12 cellular contexts compared by ENCODE assay signal in genomic region chr22:24181088-24181995, GRCh38. TPM values are rescaled to one million over a fixed set of nuclear protein-coding genes. Genes with fewer than 3 reads are reported as not detected.
DNase-seq lines count a peak whose midpoint lies in the region; ATAC-seq and TF ChIP-seq lines count a peak whose summit lies in the region.
"Had no signal": no experiment of that assay in that cellular context is flagged by ENCODE, and none has a peak within 500 bp of the region (broad histone marks: within the 10 kb centered on the region; RNA-seq: fewer than 3 reads in every experiment).

SUSD2 (plus strand) TSS chr22:24181487; CDS start chr22:24181520, 33 bp downstream.

- no peak for TF ChIP-seq CTCF in body of pancreas (IDR thresholded peaks at IDR 0.05)

- H3K27me3 ChIP-seq in body of pancreas (no peaks in the 10 kb centered on the region), layer of hippocampus (ENCODE audit: control insufficient read depth, insufficient read depth, low read length) (no peaks in the 10 kb centered on the region), thymus (ENCODE audit: control insufficient read depth, insufficient read depth) (no peaks in the 10 kb centered on the region)

- H3K9me3 Mint-ChIP-seq in activated CD4-positive, alpha-beta T cell treated with anti-CD3 and anti-CD28 coated beads, Interleukin-2, amount 10 ng/mL, durations not matched to agents 7 days and 5 days: no peaks in the 10 kb centered on the region
- no peaks in the 10 kb centered on the region for H3K9me3 Mint-ChIP-seq in activated CD8-positive, alpha-beta T cell treated with anti-CD3 and anti-CD28 coated beads, Interleukin-2, amount 10 ng/mL, durations not matched to agents 7 days and 5 days (ENCODE audit: insufficient read depth)
- H3K9me3 Mint-ChIP-seq: memory B cell had no signal

- CTCF ChIA-PET in activated CD4-positive, alpha-beta T cell treated with anti-CD3 and anti-CD28 coated beads, Interleukin-2, amount 10 ng/mL, durations not matched to agents 7 days and 5 days (lab: Charles Lee): no interaction called here
- CTCF ChIA-PET in activated CD8-positive, alpha-beta T cell treated with anti-CD3 and anti-CD28 coated beads, Interleukin-2, amount 10 ng/mL, durations not matched to agents 7 days and 5 days (lab: Charles Lee): interaction anchor here (0.5 to 1.4 kb wide), 2 partner anchors 25 to 178 kb away, joined by 3 to 5 read pairs; no protein-coding TSS in a partner anchor

- H3K4me1 ChIP-seq in body of pancreas: peaks cover 4% of the 10 kb centered on the region
- peaks cover 7% of the 10 kb centered on the region for H3K4me1 ChIP-seq in thymus (ENCODE audit: control insufficient read depth, insufficient read depth, low read length)

- intact Hi-C loops in body of pancreas (cut with DNase I): no loop called here

- no peak for TF ChIP-seq POLR2A in body of pancreas (IDR thresholded peaks at IDR 0.05)

- peaks cover 3% of the 10 kb centered on the region for H3K4me1 Mint-ChIP-seq in activated CD4-positive, alpha-beta T cell treated with anti-CD3 and anti-CD28 coated beads, Interleukin-2, amount 10 ng/mL, durations not matched to agents 7 days and 5 days
- no peaks in the 10 kb centered on the region for H3K4me1 Mint-ChIP-seq in activated CD8-positive, alpha-beta T cell treated with anti-CD3 and anti-CD28 coated beads, Interleukin-2, amount 10 ng/mL, durations not matched to agents 7 days and 5 days (ENCODE audit: low read depth)

- DNase-seq in NCI-H1694 treated with DMSO at 0.1 percent for 48 hours (lab: John Stamatoyannopoulos, UW) (peak; percentile 20), NCI-H1694 (lab: John Stamatoyannopoulos, UW) (no peak), body of pancreas (peak in 2 of 4 donors; percentile 54), AML-193 (lab: John Stamatoyannopoulos, UW) (no peak)
- no peak for DNase-seq in activated CD4-positive, alpha-beta T cell treated with anti-CD3 and anti-CD28 coated beads, Interleukin-2, amount 10 ng/mL, durations not matched to agents 7 days and 5 days
- no peak for DNase-seq in activated CD8-positive, alpha-beta T cell treated with anti-CD3 and anti-CD28 coated beads, Interleukin-2, amount 10 ng/mL, durations not matched to agents 7 days and 5 days
- DNase-seq: 8988T; stimulated activated CD4-positive, alpha-beta T cell treated with anti-CD3 and anti-CD28 coated beads, Interleukin-15, amount 100 ng/mL, for 24 hours; T-helper 1 cell had no signal

- H3K4me3 ChIP-seq in body of pancreas: no peak within 1 kb of the TSS
- H3K4me3 ChIP-seq in thymus (ENCODE audit: low read length): no peak within 1 kb of the TSS

- H3K36me3 ChIP-seq in body of pancreas (replicated peaks in 1 of 2; ENCODE audit: insufficient read depth in 1 of 2, low read depth in 2 of 2) (no peaks in the 10 kb centered on the region), thymus (ENCODE audit: control insufficient read depth, insufficient read depth) (peaks cover 27% of the 10 kb centered on the region)

- H3K9me3 ChIP-seq in body of pancreas (no peaks in the 10 kb centered on the region), thymus (ENCODE audit: control insufficient read depth) (no peaks in the 10 kb centered on the region)

- H3K4me3 Mint-ChIP-seq in activated CD4-positive, alpha-beta T cell treated with anti-CD3 and anti-CD28 coated beads, Interleukin-2, amount 10 ng/mL, durations not matched to agents 7 days and 5 days: no peak within 1 kb of the TSS
- no peak within 1 kb of the TSS for H3K4me3 Mint-ChIP-seq in activated CD8-positive, alpha-beta T cell treated with anti-CD3 and anti-CD28 coated beads, Interleukin-2, amount 10 ng/mL, durations not matched to agents 7 days and 5 days
- H3K4me3 Mint-ChIP-seq: memory B cell had no signal

- H3K27me3 Mint-ChIP-seq in activated CD4-positive, alpha-beta T cell treated with anti-CD3 and anti-CD28 coated beads, Interleukin-2, amount 10 ng/mL, durations not matched to agents 7 days and 5 days: no peaks in the 10 kb centered on the region
- H3K27me3 Mint-ChIP-seq in activated CD8-positive, alpha-beta T cell treated with anti-CD3 and anti-CD28 coated beads, Interleukin-2, amount 10 ng/mL, durations not matched to agents 7 days and 5 days (ENCODE audit: low read depth): no peaks in the 10 kb centered on the region
- H3K27me3 Mint-ChIP-seq: memory B cell had no signal

- WGBS in body of pancreas, 2 donors: 59 to 80% methylated on average over 2 to 28 of the region's 35 CpGs
- WGBS in thymus: 95% methylated on average over 35 of the region's 35 CpGs

- H3K27ac Mint-ChIP-seq in activated CD4-positive, alpha-beta T cell treated with anti-CD3 and anti-CD28 coated beads, Interleukin-2, amount 10 ng/mL, durations not matched to agents 7 days and 5 days: no peak within 1 kb of the TSS
- H3K27ac Mint-ChIP-seq in activated CD8-positive, alpha-beta T cell treated with anti-CD3 and anti-CD28 coated beads, Interleukin-2, amount 10 ng/mL, durations not matched to agents 7 days and 5 days: no peak within 1 kb of the TSS
- H3K27ac Mint-ChIP-seq: memory B cell had no signal

- peak; percentile 34 for ATAC-seq in body of pancreas
- ATAC-seq in activated CD8-positive, alpha-beta T cell treated with anti-CD3 and anti-CD28 coated beads, Interleukin-2, amount 10 ng/mL, durations not matched to agents 7 days and 5 days: no peak

- POLR2A ChIA-PET in activated CD4-positive, alpha-beta T cell treated with anti-CD3 and anti-CD28 coated beads, Interleukin-2, amount 10 ng/mL, durations not matched to agents 7 days and 5 days (lab: Charles Lee): no interaction called here
- POLR2A ChIA-PET in activated CD8-positive, alpha-beta T cell treated with anti-CD3 and anti-CD28 coated beads, Interleukin-2, amount 10 ng/mL, durations not matched to agents 7 days and 5 days (lab: Charles Lee): no interaction called here

- H3K27ac ChIP-seq in body of pancreas (no peak within 1 kb of the TSS), layer of hippocampus (ENCODE audit: low read depth, low read length) (peak within 1 kb of the TSS; percentile 46), thymus (ENCODE audit: low read depth) (peak within 1 kb of the TSS; percentile 5)

- H3K36me3 Mint-ChIP-seq in activated CD4-positive, alpha-beta T cell treated with anti-CD3 and anti-CD28 coated beads, Interleukin-2, amount 10 ng/mL, durations not matched to agents 7 days and 5 days (ENCODE audit: low read depth): peaks cover 3% of the 10 kb centered on the region
- peaks cover 7% of the 10 kb centered on the region for H3K36me3 Mint-ChIP-seq in activated CD8-positive, alpha-beta T cell treated with anti-CD3 and anti-CD28 coated beads, Interleukin-2, amount 10 ng/mL, durations not matched to agents 7 days and 5 days (ENCODE audit: low read depth)

RNA-seq across cellular contexts. Expression of gene SUSD2, which starts in this region (rescaled TPM):
- total RNA-seq in body of pancreas: 1 to 10 TPM; 4.2 to 7.6 TPM
- 4.1 TPM for polyA plus RNA-seq in thymus
- 1 to 10 TPM; 1.0 to 1.1 TPM for total RNA-seq in activated CD4-positive, alpha-beta T cell treated with anti-CD3 and anti-CD28 coated beads, Interleukin-2, amount 10 ng/mL, durations not matched to agents 7 days and 5 days
- 1 to 10 TPM; 1.3 to 1.9 TPM for total RNA-seq in activated CD8-positive, alpha-beta T cell treated with anti-CD3 and anti-CD28 coated beads, Interleukin-2, amount 10 ng/mL, durations not matched to agents 7 days and 5 days

Comparison
In these comparisons a context has a peak if more than half of its experiments do, and no peak if none do; other contexts are left out.
1. H3K27ac ChIP-seq: peak in layer of hippocampus (single experiment) and thymus (single experiment); none in body of pancreas (0 of 4).